In the genomic region with DNA sequence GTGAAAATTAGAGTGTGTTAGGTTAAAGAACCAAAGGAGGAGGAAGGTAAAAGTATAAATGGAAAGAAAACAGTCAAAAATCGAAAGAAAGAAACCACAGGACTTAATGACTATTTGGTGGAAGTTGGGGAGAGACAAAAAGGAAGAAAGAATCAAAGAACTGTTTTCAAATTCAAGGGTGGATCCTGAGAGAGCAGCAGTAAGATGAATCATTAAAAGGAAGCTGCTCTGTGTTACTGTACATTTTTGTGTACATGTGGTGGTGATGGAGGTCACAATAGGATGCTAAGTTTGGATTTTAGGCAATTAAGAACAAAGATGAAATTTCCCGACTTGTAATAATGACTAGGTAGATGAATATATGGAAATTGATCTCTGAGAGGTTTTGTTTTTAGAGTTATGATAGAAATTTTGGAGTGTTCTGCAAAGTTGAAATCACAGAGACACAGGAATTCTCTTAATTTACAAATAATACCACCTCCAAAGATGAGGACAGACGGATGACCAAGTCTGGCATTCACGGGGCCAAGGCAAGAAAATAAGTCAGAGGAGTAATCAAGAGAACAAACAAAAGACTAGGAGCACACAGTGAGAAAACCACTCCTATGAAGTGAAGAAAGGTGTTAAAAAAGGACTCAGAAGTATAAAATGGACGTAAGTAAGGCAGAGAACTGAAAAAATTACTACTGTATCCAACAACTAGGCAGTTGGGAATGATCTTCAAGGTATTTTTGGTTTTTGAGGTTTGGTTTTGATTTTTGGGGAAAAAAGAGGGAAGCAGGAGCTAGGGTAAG, we compare ENCODE assay signal across 13 cellular contexts. TPM values are rescaled to one million over a fixed set of nuclear protein-coding genes. Genes with fewer than 3 reads are reported as not detected.
DNase-seq lines count a peak whose midpoint lies in the region; ATAC-seq and TF ChIP-seq lines count a peak whose summit lies in the region.
"Had no signal": no experiment of that assay in that cellular context is flagged by ENCODE, and none has a peak within 500 bp of the region (broad histone marks: within the 10 kb centered on the region; RNA-seq: fewer than 3 reads in every experiment).

No MANE protein-coding gene starts in this region.

- peak overlapping the region; percentile 33 for H3K4me2 ChIP-seq in neural progenitor cell

- H4K20me1 ChIP-seq in neural progenitor cell (ENCODE audit: low read depth): peaks cover 68% of the 10 kb centered on the region

- peaks cover 30% of the 10 kb centered on the region for H3K4me1 Mint-ChIP-seq in activated CD4-positive, alpha-beta T cell treated with anti-CD3 and anti-CD28 coated beads, Interleukin-2, amount 10 ng/mL, durations not matched to agents 24 days and 14 days
- H3K4me1 Mint-ChIP-seq in neural progenitor cell: peaks cover 3% of the 10 kb centered on the region

- H3K9ac ChIP-seq in SK-N-MC (ENCODE audit: insufficient read length): no peak overlapping the region
- no peak overlapping the region for H3K9ac ChIP-seq in neural progenitor cell

- peaks cover 92% of the 10 kb centered on the region for H3K79me2 ChIP-seq in neural progenitor cell (ENCODE audit: low read depth)

- H3K36me3 ChIP-seq in SK-N-MC (ENCODE audit: insufficient read depth, low read length) (peaks cover 96% of the 10 kb centered on the region), neural progenitor cell (peaks cover 23% of the 10 kb centered on the region)

- H3K27me3 ChIP-seq in neural progenitor cell: no peaks in the 10 kb centered on the region
- H3K27me3 ChIP-seq: upper lobe of right lung had no signal

- intact Hi-C loops in activated CD4-positive, alpha-beta T cell treated with anti-CD3 and anti-CD28 coated beads, Interleukin-2, amount 10 ng/mL, durations not matched to agents 24 days and 14 days (cut with micrococcal nuclease): no loop called here

- no peaks in the 10 kb centered on the region for H3F3A ChIP-seq in neural progenitor cell (ENCODE audit: low read depth)

- no peak for ATAC-seq in HG02610 (IDR thresholded peaks at IDR 0.05; ENCODE audit: unreplicated experiment)
- ATAC-seq: A549, upper lobe of right lung had no signal

- no peak for DNase-seq in activated CD4-positive, alpha-beta T cell treated with anti-CD3 and anti-CD28 coated beads, Interleukin-2, amount 10 ng/mL, durations not matched to agents 24 days and 14 days
- no peak for DNase-seq in activated CD4-positive, alpha-beta T cell treated with anti-CD3 and anti-CD28 coated beads, Interleukin-2, amount 50 U/mL, for 4 hours
- DNase-seq in SK-N-MC (ENCODE audit: low read depth, low spot score) (no peak), dermis blood vessel endothelial cell (peak; percentile 16), neural progenitor cell (ENCODE audit: low spot score) (no peak), glomerular visceral epithelial cell (ENCODE audit: extremely low spot score) (no peak), NCI-H69 (lab: John Stamatoyannopoulos, UW) (no peak)
- DNase-seq: activated CD4-positive, CD25-positive, alpha-beta regulatory T cell; activated gamma-delta T cell; posterior cingulate gyrus; upper lobe of right lung had no signal

- peak overlapping the region; percentile 39 for H3K27ac Mint-ChIP-seq in activated CD4-positive, alpha-beta T cell treated with anti-CD3 and anti-CD28 coated beads, Interleukin-2, amount 10 ng/mL, durations not matched to agents 24 days and 14 days
- no peak overlapping the region for H3K27ac Mint-ChIP-seq in neural progenitor cell

- H3K27ac ChIP-seq in SK-N-MC: peak overlapping the region; percentile 10; the same call in 1 of the 2 replicates
- H3K27ac ChIP-seq in neural progenitor cell: no peak overlapping the region
- H3K27ac ChIP-seq: A549, upper lobe of right lung had no signal

- H3K4me1 ChIP-seq in neural progenitor cell: peaks cover 31% of the 10 kb centered on the region

- TF ChIP-seq CTCF in neural progenitor cell (IDR thresholded peaks at IDR 0.05): no peak

- H3K4me3 ChIP-seq in SK-N-MC: no peak overlapping the region
- H3K4me3 ChIP-seq in neural progenitor cell: no peak overlapping the region
- H3K4me3 ChIP-seq: A549, upper lobe of right lung had no signal

- H3K9me3 ChIP-seq in SK-N-MC (ENCODE audit: low read depth, low read length) (no peaks in the 10 kb centered on the region), neural progenitor cell (ENCODE audit: low read depth) (no peaks in the 10 kb centered on the region)
- H3K9me3 ChIP-seq: A549, upper lobe of right lung had no signal

- peak overlapping the region; percentile 20 for H3K4me3 Mint-ChIP-seq in activated CD4-positive, alpha-beta T cell treated with anti-CD3 and anti-CD28 coated beads, Interleukin-2, amount 10 ng/mL, durations not matched to agents 24 days and 14 days
- no peak overlapping the region for H3K4me3 Mint-ChIP-seq in neural progenitor cell

- H3K36me3 Mint-ChIP-seq in activated CD4-positive, alpha-beta T cell treated with anti-CD3 and anti-CD28 coated beads, Interleukin-2, amount 10 ng/mL, durations not matched to agents 24 days and 14 days (ENCODE audit: low read depth): peaks cover 46% of the 10 kb centered on the region
- peaks cover 47% of the 10 kb centered on the region for H3K36me3 Mint-ChIP-seq in neural progenitor cell

- H2AFZ ChIP-seq in neural progenitor cell (replicated peaks): no peak overlapping the region

- H3K9me3 Mint-ChIP-seq in activated CD4-positive, alpha-beta T cell treated with anti-CD3 and anti-CD28 coated beads, Interleukin-2, amount 10 ng/mL, durations not matched to agents 24 days and 14 days: peaks cover 4% of the 10 kb centered on the region
- peaks cover 3% of the 10 kb centered on the region for H3K9me3 Mint-ChIP-seq in neural progenitor cell

- H3K27me3 Mint-ChIP-seq in activated CD4-positive, alpha-beta T cell treated with anti-CD3 and anti-CD28 coated beads, Interleukin-2, amount 10 ng/mL, durations not matched to agents 24 days and 14 days: no peaks in the 10 kb centered on the region
- H3K27me3 Mint-ChIP-seq in neural progenitor cell (ENCODE audit: insufficient read depth, low read depth): no peaks in the 10 kb centered on the region

RNA-seq across cellular contexts. Expression of a gene that starts 7.1 kb away (rescaled TPM):
- 92.5 and 93.3 TPM in 2 replicates for total RNA-seq in activated CD4-positive, alpha-beta T cell treated with anti-CD3 and anti-CD28 coated beads, Interleukin-2, amount 10 ng/mL, durations not matched to agents 24 days and 14 days
- total RNA-seq in dermis blood vessel endothelial cell (29.3 and 75.2 TPM in 2 replicates), neural progenitor cell (ENCODE audit: low replicate concordance) (70.8 and 91.8 TPM in 2 replicates)
